Comparison of ENCODE assay signal across 1 cellular context in the genomic region with DNA sequence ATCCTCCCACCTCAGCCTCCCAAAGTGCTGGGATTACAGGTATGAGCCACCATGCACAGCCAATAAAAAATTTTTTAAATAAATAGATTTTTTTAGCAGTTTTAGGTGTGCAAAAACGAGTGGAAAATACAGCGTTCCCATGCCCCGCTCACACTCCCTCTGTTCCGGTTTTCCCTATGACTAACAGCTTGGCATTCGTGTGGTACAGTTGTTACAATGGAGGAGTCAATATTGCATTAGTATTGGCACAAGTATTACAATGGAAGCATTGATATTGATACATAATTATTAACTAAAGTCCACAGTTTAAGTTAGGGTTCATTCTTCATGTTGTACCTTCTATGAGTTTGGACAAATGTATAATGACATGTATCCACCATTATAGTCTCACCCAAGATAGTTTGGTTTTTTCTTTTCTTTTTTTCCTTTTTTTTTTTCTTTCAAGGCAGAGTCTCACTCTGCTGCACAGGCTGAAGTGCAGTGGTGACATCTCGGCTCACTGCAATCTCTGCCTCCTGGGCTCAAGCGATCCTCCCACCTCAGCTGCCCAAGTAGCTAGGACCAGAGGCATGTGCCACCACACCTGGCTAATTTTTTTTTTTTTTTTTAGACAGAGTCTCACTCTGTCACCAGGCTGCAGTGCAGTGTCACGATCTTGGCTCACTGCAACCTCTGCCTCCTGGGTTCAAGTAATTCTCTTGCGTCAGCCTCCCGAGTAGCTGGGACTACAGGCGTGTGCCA.
TF ChIP-seq lines count a peak whose summit lies in the region.

No MANE protein-coding gene starts in this region.

TF ChIP-seq in HepG2, 621 proteins besides CTCF, POLR2A, EP300 and RAD21 (continued from another document):
- TF ChIP-seq ELF3 (CRISPR knock-in tag; IDR thresholded peaks at IDR 0.05) (peak; percentile 37; the same call in 1 of the 2 replicates), MTF1 (CRISPR knock-in tag; IDR thresholded peaks at IDR 0.05) (no peak), NCOA2 (CRISPR knock-in tag; IDR thresholded peaks at IDR 0.05) (peak; percentile 77), RNF2 (conservative IDR thresholded peaks at IDR 0.05; ENCODE audit: low read depth) (no peak), SAP130 (CRISPR knock-in tag; IDR thresholded peaks at IDR 0.05; ENCODE audit: low read depth) (peak; percentile 62), HDAC1 (CRISPR knock-in tag; IDR thresholded peaks at IDR 0.05) (no peak), NCOR1 (IDR thresholded peaks at IDR 0.05; ENCODE audit: borderline replicate concordance, low read length) (peak; percentile 79; the same call in 1 of the 2 replicates), SOX6 (IDR thresholded peaks at IDR 0.05) (no peak), SOX6 (CRISPR knock-in tag; IDR thresholded peaks at IDR 0.05) (peak; percentile 87), ETV5 (CRISPR knock-in tag; IDR thresholded peaks at IDR 0.05; ENCODE audit: borderline replicate concordance) (peak; percentile 85; the same call in 1 of the 2 replicates), SOX13 (IDR thresholded peaks at IDR 0.05) (0 out of 2 replicates have a peak, but pooled peaks have one; percentile 38), SOX13 (CRISPR knock-in tag; conservative IDR thresholded peaks at IDR 0.05 in 1 of 2, IDR thresholded peaks at IDR 0.05 in 1 of 2) (peak in 1 of 2 experiments; percentile 94; a peak in 2 of 4 replicates), TCF7 (IDR thresholded peaks at IDR 0.05; ENCODE audit: low read depth) (peak; percentile 10; the same call in 1 of the 2 replicates), FOSL2 (CRISPR knock-in tag; IDR thresholded peaks at IDR 0.05) (peak; percentile 95), MED13 (CRISPR knock-in tag; IDR thresholded peaks at IDR 0.05) (no peak), ZBTB38 (CRISPR knock-in tag; IDR thresholded peaks at IDR 0.05) (peak; percentile 63; the same call in 1 of the 2 replicates)
- TF ChIP-seq, protein P1, sequence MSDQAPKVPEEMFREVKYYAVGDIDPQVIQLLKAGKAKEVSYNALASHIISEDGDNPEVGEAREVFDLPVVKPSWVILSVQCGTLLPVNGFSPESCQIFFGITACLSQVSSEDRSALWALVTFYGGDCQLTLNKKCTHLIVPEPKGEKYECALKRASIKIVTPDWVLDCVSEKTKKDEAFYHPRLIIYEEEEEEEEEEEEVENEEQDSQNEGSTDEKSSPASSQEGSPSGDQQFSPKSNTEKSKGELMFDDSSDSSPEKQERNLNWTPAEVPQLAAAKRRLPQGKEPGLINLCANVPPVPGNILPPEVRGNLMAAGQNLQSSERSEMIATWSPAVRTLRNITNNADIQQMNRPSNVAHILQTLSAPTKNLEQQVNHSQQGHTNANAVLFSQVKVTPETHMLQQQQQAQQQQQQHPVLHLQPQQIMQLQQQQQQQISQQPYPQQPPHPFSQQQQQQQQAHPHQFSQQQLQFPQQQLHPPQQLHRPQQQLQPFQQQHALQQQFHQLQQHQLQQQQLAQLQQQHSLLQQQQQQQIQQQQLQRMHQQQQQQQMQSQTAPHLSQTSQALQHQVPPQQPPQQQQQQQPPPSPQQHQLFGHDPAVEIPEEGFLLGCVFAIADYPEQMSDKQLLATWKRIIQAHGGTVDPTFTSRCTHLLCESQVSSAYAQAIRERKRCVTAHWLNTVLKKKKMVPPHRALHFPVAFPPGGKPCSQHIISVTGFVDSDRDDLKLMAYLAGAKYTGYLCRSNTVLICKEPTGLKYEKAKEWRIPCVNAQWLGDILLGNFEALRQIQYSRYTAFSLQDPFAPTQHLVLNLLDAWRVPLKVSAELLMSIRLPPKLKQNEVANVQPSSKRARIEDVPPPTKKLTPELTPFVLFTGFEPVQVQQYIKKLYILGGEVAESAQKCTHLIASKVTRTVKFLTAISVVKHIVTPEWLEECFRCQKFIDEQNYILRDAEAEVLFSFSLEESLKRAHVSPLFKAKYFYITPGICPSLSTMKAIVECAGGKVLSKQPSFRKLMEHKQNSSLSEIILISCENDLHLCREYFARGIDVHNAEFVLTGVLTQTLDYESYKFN (CRISPR knock-in tag; conservative IDR thresholded peaks at IDR 0.05), result peak; percentile 70
- TF ChIP-seq, protein P2, sequence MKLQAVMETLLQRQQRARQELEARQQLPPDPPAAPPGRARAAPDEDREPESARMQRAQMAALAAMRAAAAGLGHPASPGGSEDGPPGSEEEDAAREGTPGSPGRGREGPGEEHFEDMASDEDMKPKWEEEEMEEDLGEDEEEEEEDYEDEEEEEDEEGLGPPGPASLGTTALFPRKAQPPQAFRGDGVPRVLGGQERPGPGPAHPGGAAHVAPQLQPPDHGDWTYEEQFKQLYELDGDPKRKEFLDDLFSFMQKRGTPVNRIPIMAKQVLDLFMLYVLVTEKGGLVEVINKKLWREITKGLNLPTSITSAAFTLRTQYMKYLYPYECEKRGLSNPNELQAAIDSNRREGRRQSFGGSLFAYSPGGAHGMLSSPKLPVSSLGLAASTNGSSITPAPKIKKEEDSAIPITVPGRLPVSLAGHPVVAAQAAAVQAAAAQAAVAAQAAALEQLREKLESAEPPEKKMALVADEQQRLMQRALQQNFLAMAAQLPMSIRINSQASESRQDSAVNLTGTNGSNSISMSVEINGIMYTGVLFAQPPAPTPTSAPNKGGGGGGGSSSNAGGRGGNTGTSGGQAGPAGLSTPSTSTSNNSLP (IDR thresholded peaks at IDR 0.05; ENCODE audit: low read depth, low read length), result peak; percentile 83
TF ChIP-seq in HepG2: peak in this region for 51.
